8 cellular contexts compared by ENCODE assay signal in genomic region chr7:72924417-72924747, GRCh38. TPM values are rescaled to one million over a fixed set of nuclear protein-coding genes. Genes with fewer than 3 reads are reported as not detected.
DNase-seq lines count a peak whose midpoint lies in the region; ATAC-seq and TF ChIP-seq lines count a peak whose summit lies in the region.

No MANE protein-coding gene starts in this region.

- TF ChIP-seq CTCF in astrocyte of the spinal cord (IDR thresholded peaks at IDR 0.05; ENCODE audit: low read depth, low read length) (no peak), lung (IDR thresholded peaks at IDR 0.05; ENCODE audit: control extremely low read depth, extremely low read depth) (no peak), vagina (IDR thresholded peaks at IDR 0.05) (no peak)

- ATAC-seq in activated CD4-positive, CD25-positive, alpha-beta regulatory T cell treated with anti-CD3 and anti-CD28 coated beads, Interleukin-2, amount 50 U/mL, for 24 hours: peak; percentile 42 to 44
- ATAC-seq in HG03521 (IDR thresholded peaks at IDR 0.05; ENCODE audit: unreplicated experiment) (peak; percentile 21), lung (ENCODE audit: insufficient read depth, low FRiP score) (no peak)

- WGBS in lung, 2 donors: 0 to 1% methylated on average over 5 of the region's 5 CpGs

- H3K4me3 ChIP-seq in astrocyte of the spinal cord (ENCODE audit: low read depth, low read length) (peak overlapping the region; percentile 97), lung (peak overlapping the region; percentile 78), vagina (peak overlapping the region; percentile 74 to 81)

- intact Hi-C loops in vagina (cut with DNase I): no loop called here

- H3K27me3 ChIP-seq in lung (ENCODE audit: control insufficient read depth, insufficient read depth) (no peaks in the 10 kb centered on the region), vagina (no peaks in the 10 kb centered on the region)

- H3K36me3 ChIP-seq in lung (ENCODE audit: control insufficient read depth in 2 of 2, insufficient read depth in 2 of 2, low read length in 2 of 2) (peaks cover 3 to 5% of the 10 kb centered on the region in 2 donors), vagina (peaks cover 4 to 26% of the 10 kb centered on the region in 2 donors)

- H3K4me1 ChIP-seq in lung (ENCODE audit: control insufficient read depth in 2 of 2, insufficient read depth in 2 of 2, low read length in 2 of 2): peaks cover 1 to 7% of the 10 kb centered on the region in 2 donors
- H3K4me1 ChIP-seq in vagina: peaks cover 27% of the 10 kb centered on the region

- in situ Hi-C loops in astrocyte of the spinal cord (cut with HindIII; ENCODE audit: low sequenced_read_pairs): no loop called here

- no peak for DNase-seq in activated CD4-positive, CD25-positive, alpha-beta regulatory T cell treated with anti-CD3 and anti-CD28 coated beads, Interleukin-2, amount 50 U/mL, for 72 hours
- DNase-seq in astrocyte of the spinal cord (ENCODE audit: low read depth, low spot score) (no peak), lung (ENCODE audit: low spot score) (no peak), vagina (ENCODE audit: extremely low spot score in 2 of 2) (no peak), HPDE6-E6E7 (ENCODE audit: extremely low spot score) (no peak), cerebellum (ENCODE audit: low spot score) (no peak)

- no peaks in the 10 kb centered on the region for H3K9me3 ChIP-seq in lung (ENCODE audit: control insufficient read depth in 2 of 2, insufficient read depth in 1 of 2, low read length in 1 of 2)
- H3K9me3 ChIP-seq in vagina: no peaks in the 10 kb centered on the region

- TF ChIP-seq POLR2A in vagina (IDR thresholded peaks at IDR 0.05): no peak

- peak overlapping the region; percentile 95 to 97 for H3K27ac ChIP-seq in lung (ENCODE audit: low read depth in 1 of 2, low read length in 1 of 2)
- H3K27ac ChIP-seq in vagina: peak overlapping the region; percentile 84

RNA-seq across cellular contexts. Expression of gene POM121, which starts 0.5 kb away (rescaled TPM):
- total RNA-seq in lung: 10 to 100 TPM; 15.4 to 38.0 TPM
- polyA plus RNA-seq in lung: 10 to 100 TPM; 14.5 to 17.7 TPM
- 21.9 TPM for total RNA-seq in vagina
- 9.3 TPM for total RNA-seq in cerebellum

RNA-seq across cellular contexts. Expression of gene TRIM74, which starts 44.9 kb away (rescaled TPM):
- 1 to 10 TPM in 1 of 2 donors, not detected in 1; 1.5 TPM for total RNA-seq in lung
- under 1 TPM; 0.37 to 0.53 TPM for polyA plus RNA-seq in lung
- not detected for total RNA-seq in vagina
- not detected for total RNA-seq in cerebellum
